In genomic region chr10:5888352-5888751, GRCh38 we compare ENCODE assay signal across 8 cellular contexts. TPM values are rescaled to one million over a fixed set of nuclear protein-coding genes. Genes with fewer than 3 reads are reported as not detected.
DNase-seq lines count a peak whose midpoint lies in the region; ATAC-seq and TF ChIP-seq lines count a peak whose summit lies in the region.

No MANE protein-coding gene starts in this region.

- no peaks in the 10 kb centered on the region for H3K27me3 Mint-ChIP-seq in activated CD8-positive, alpha-beta memory T cell treated with anti-CD3 and anti-CD28 coated beads, Interleukin-2, amount 10 ng/mL, durations not matched to agents 7 days and 5 days

- H3K4me3 ChIP-seq in WI38 (ENCODE audit: low read depth, low read length) (peak overlapping the region; percentile 78), hepatocyte (peak overlapping the region; percentile 36), skin epidermis (peak overlapping the region; percentile 75 to 96 (median 94))

- H2AFZ ChIP-seq in hepatocyte: peak overlapping the region; percentile 52

- H3K27ac Mint-ChIP-seq in activated CD8-positive, alpha-beta memory T cell treated with anti-CD3 and anti-CD28 coated beads, Interleukin-2, amount 10 ng/mL, durations not matched to agents 7 days and 5 days: no peak overlapping the region

- H3K9me3 ChIP-seq in hepatocyte (ENCODE audit: low read depth): no peaks in the 10 kb centered on the region

- no peak for DNase-seq in activated CD8-positive, alpha-beta memory T cell treated with anti-CD3 and anti-CD28 coated beads, Interleukin-2, amount 10 ng/mL, durations not matched to agents 7 days and 5 days
- no peak for DNase-seq in activated CD8-positive, alpha-beta memory T cell treated with anti-CD3 and anti-CD28 coated beads, Interleukin-2, amount 50 U/mL, for 4 hours
- no peak for DNase-seq in hepatocyte (ENCODE audit: low spot score)
- no peak for DNase-seq in stimulated activated CD4-positive, alpha-beta T cell treated with anti-CD3 and anti-CD28 coated beads, Interleukin-12 subunit alpha, Interleukin-12 subunit beta, amount 100 ng/mL, for 4 hours

- WGBS in hepatocyte (ENCODE audit: low lambda C conversion rate, missing lambda C conversion rate): 33% methylated on average over 10 of the region's 10 CpGs

- H4K20me1 ChIP-seq in hepatocyte (ENCODE audit: insufficient read depth, poor library complexity, severe bottlenecking): peaks cover 24% of the 10 kb centered on the region

- TF ChIP-seq CTCF in WI38 (IDR thresholded peaks at IDR 0.05; ENCODE audit: low read depth, low read length) (no peak), hepatocyte (IDR thresholded peaks at IDR 0.05; ENCODE audit: poor library complexity) (no peak)

- no peaks in the 10 kb centered on the region for H3K27me3 ChIP-seq in hepatocyte

- CTCF ChIA-PET in activated CD8-positive, alpha-beta memory T cell treated with anti-CD3 and anti-CD28 coated beads, Interleukin-2, amount 10 ng/mL, durations not matched to agents 7 days and 5 days (lab: Charles Lee): interaction anchor here (0.6 to 2.8 kb wide), 6 partner anchors 11 to 258 kb away, joined by 3 to 10 read pairs (median 3); no protein-coding TSS in a partner anchor

- H3K4me1 ChIP-seq in hepatocyte (ENCODE audit: insufficient read depth): peaks cover 19% of the 10 kb centered on the region

- H3K4me3 Mint-ChIP-seq in activated CD8-positive, alpha-beta memory T cell treated with anti-CD3 and anti-CD28 coated beads, Interleukin-2, amount 10 ng/mL, durations not matched to agents 7 days and 5 days: peak overlapping the region; percentile 75

- no peaks in the 10 kb centered on the region for H3K9me2 ChIP-seq in hepatocyte (replicated peaks; ENCODE audit: insufficient read depth)

- peaks cover 20% of the 10 kb centered on the region for H3K36me3 Mint-ChIP-seq in activated CD8-positive, alpha-beta memory T cell treated with anti-CD3 and anti-CD28 coated beads, Interleukin-2, amount 10 ng/mL, durations not matched to agents 7 days and 5 days

- peak overlapping the region; percentile 77 for H3K27ac ChIP-seq in hepatocyte
- H3K27ac ChIP-seq in skin epidermis: peak overlapping the region in 13 of 21 experiments; percentile 59 to 93 (median 87)

- H3K4me1 Mint-ChIP-seq in activated CD8-positive, alpha-beta memory T cell treated with anti-CD3 and anti-CD28 coated beads, Interleukin-2, amount 10 ng/mL, durations not matched to agents 7 days and 5 days: peaks cover 37% of the 10 kb centered on the region

- H3K79me2 ChIP-seq in hepatocyte: peaks cover 52% of the 10 kb centered on the region

- H3K4me2 ChIP-seq in hepatocyte: peak overlapping the region; percentile 86

- no peaks in the 10 kb centered on the region for H3K36me3 ChIP-seq in hepatocyte (replicated peaks; ENCODE audit: insufficient read depth, low read depth)

- no peaks in the 10 kb centered on the region for H3K9me3 Mint-ChIP-seq in activated CD8-positive, alpha-beta memory T cell treated with anti-CD3 and anti-CD28 coated beads, Interleukin-2, amount 10 ng/mL, durations not matched to agents 7 days and 5 days (ENCODE audit: low read depth)

- no peak for ATAC-seq in activated CD8-positive, alpha-beta memory T cell treated with anti-CD3 and anti-CD28 coated beads, Interleukin-2, amount 10 ng/mL, durations not matched to agents 7 days and 5 days
- ATAC-seq in HG02571 (IDR thresholded peaks at IDR 0.05; ENCODE audit: unreplicated experiment) (no peak), HG03521 (IDR thresholded peaks at IDR 0.05; ENCODE audit: unreplicated experiment) (no peak)

RNA-seq across cellular contexts. Expression of gene ANKRD16, which starts 1.3 kb away (rescaled TPM):
- 1 to 10 TPM; 4.6 to 4.7 TPM for total RNA-seq in activated CD8-positive, alpha-beta memory T cell treated with anti-CD3 and anti-CD28 coated beads, Interleukin-2, amount 10 ng/mL, durations not matched to agents 7 days and 5 days
- total RNA-seq in hepatocyte: 4.6 and 6.8 TPM in 2 replicates
- polyA plus RNA-seq in hepatocyte: 11.5 and 15.7 TPM in 2 replicates

RNA-seq across cellular contexts. Expression of gene FBH1, which starts 1.7 kb away (rescaled TPM):
- 10 to 100 TPM; 55.1 to 66.3 TPM for total RNA-seq in activated CD8-positive, alpha-beta memory T cell treated with anti-CD3 and anti-CD28 coated beads, Interleukin-2, amount 10 ng/mL, durations not matched to agents 7 days and 5 days
- total RNA-seq in hepatocyte: 66.1 and 66.4 TPM in 2 replicates
- polyA plus RNA-seq in hepatocyte: 72.9 and 80.3 TPM in 2 replicates

Comparison
In these comparisons a context has a peak if more than half of its experiments do, and no peak if none do; other contexts are left out.
1. H3K4me3 ChIP-seq: peak in every context shown above with its lines; median percentile 94 in skin epidermis; 78 in WI38; 36 in hepatocyte.